ENCODE assay signal across 18 cellular contexts in genomic region chr17:71809537-71809936, GRCh38.
"Had no signal": no experiment of that assay in that cellular context is flagged by ENCODE, and none has a peak within 500 bp of the region (broad histone marks: within the 10 kb centered on the region; RNA-seq: fewer than 3 reads in every experiment).

No MANE protein-coding gene starts in this region.

- DNase-seq: activated CD4-positive, alpha-beta T cell treated with anti-CD3 and anti-CD28 coated beads for 48 hours; activated CD4-positive, alpha-beta T cell treated with anti-CD3 and anti-CD28 coated beads, Interleukin-2, amount 50 U/mL, for 4 hours; activated CD4-positive, CD25-positive, alpha-beta regulatory T cell treated with anti-CD3 and anti-CD28 coated beads, Interleukin-2, amount 50 U/mL, for 72 hours; activated CD8-positive, alpha-beta T cell treated with anti-CD3 and anti-CD28 coated beads, Interleukin-2, amount 10 ng/mL, durations not matched to agents 7 days and 5 days; activated effector memory CD4-positive, alpha-beta T cell treated with Interleukin-2 at 50 U/mL for 16 hours; activated naive CD4-positive, alpha-beta T cell; activated T-cell treated with anti-CD3 and anti-CD28 coated beads, Interleukin-2, amount 50 U/mL, for 24 hours; body of pancreas; NCI-H1105 treated with DMSO at 0.1 percent for 48 hours; NCI-H1436 treated with DMSO at 0.1 percent for 48 hours; NCI-H187; NCI-H2081; NCI-H446; NCI-H524; SIG-M5; T-helper 1 cell had no signal

- H3K4me3 ChIP-seq: ascending aorta, body of pancreas had no signal

- ATAC-seq: activated CD8-positive, alpha-beta T cell treated with anti-CD3 and anti-CD28 coated beads, Interleukin-2, amount 10 ng/mL, durations not matched to agents 7 days and 5 days; body of pancreas; WTC11 had no signal

- H3K36me3 ChIP-seq: ascending aorta had no signal

- H3K27me3 ChIP-seq: ascending aorta, body of pancreas had no signal

- H3K9me3 ChIP-seq: ascending aorta, body of pancreas had no signal

- H3K4me1 ChIP-seq: ascending aorta had no signal

- H3K27ac ChIP-seq: ascending aorta, body of pancreas had no signal
